In the genomic region with DNA sequence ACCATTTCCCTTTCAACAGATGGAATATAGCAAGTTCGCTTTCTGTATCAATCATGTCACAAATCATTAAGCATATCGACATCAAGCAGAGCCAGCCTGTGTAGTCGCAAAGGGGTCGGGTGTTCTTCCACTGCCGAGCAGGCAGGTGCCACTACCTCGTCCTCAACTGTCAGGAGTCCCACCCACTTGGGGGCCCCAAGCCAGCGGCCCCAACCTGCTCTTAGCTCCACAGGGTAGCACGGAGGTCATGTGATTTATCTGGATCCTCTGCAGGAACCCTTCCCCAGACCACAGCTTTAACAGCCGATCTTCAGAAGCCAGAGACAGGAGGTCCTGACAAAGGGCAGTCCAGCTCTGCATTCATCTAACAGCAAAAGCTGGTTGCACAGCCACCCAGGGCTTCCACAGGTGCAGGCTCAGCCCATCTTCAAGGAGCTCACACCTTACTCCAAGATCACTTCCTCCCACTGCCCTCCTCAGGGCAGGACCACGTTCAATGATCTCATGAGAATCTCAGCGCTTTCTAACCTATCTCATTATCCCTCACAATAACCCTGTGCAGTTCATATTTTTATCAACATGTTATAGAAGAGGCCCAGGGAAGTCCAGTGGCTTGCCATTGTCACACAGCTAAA, we compare ENCODE assay signal across 20 cellular contexts.
"Had no signal": no experiment of that assay in that cellular context is flagged by ENCODE, and none has a peak within 500 bp of the region (broad histone marks: within the 10 kb centered on the region; RNA-seq: fewer than 3 reads in every experiment).

No MANE protein-coding gene starts in this region.

- DNase-seq: activated B cell treated with CpG ODN at 0.5 μM for 24 hours; activated CD4-positive, alpha-beta T cell treated with anti-CD3 and anti-CD28 coated beads, Interleukin-2, amount 10 ng/mL, durations not matched to agents 24 days and 14 days; activated effector memory CD4-positive, alpha-beta T cell treated with anti-CD3 and anti-CD28 coated beads, Interleukin-2, amount 50 U/mL, for 16 hours; activated T-cell treated with anti-CD3 and anti-CD28 coated beads, Interleukin-2, amount 50 U/mL, for 72 hours; effector memory CD4-positive, alpha-beta T cell; esophagus squamous epithelium; immature natural killer cell; mesenchymal stem cell; naive thymus-derived CD8-positive, alpha-beta T cell; retina; stimulated activated CD4-positive, alpha-beta T cell treated with anti-CD3 and anti-CD28 coated beads, Interleukin-12 subunit alpha, Interleukin-12 subunit beta, amount 100 ng/mL, for 4 hours; stimulated activated CD4-positive, alpha-beta T cell treated with anti-CD3 and anti-CD28 coated beads, Interleukin-2, amount 100 ng/mL, for 24 hours; stimulated activated naive CD8-positive, alpha-beta T cell treated with anti-CD3 and anti-CD28 coated beads, Interleukin-15, Interleukin-2, amounts not matched to agents 100 U/mL and 50 U/mL, for 24 hours; substantia nigra; T-cell; tibial artery had no signal

- H3K27me3 Mint-ChIP-seq: activated CD4-positive, alpha-beta T cell treated with anti-CD3 and anti-CD28 coated beads, Interleukin-2, amount 10 ng/mL, durations not matched to agents 24 days and 14 days had no signal

- H3K27ac ChIP-seq: ascending aorta, breast epithelium, esophagus squamous epithelium, tibial artery had no signal

- H3K4me1 ChIP-seq: ascending aorta, breast epithelium, esophagus squamous epithelium, tibial artery had no signal

- H3K4me1 Mint-ChIP-seq: activated B cell treated with CpG ODN at 0.5 μM for 24 hours; activated CD4-positive, alpha-beta T cell treated with anti-CD3 and anti-CD28 coated beads, Interleukin-2, amount 10 ng/mL, durations not matched to agents 24 days and 14 days; activated naive CD4-positive, alpha-beta T cell treated with anti-CD3 and anti-CD28 coated beads, Interleukin-2, amount 50 U/mL, for 24 hours; T-cell had no signal

- H3K36me3 ChIP-seq: ascending aorta, breast epithelium, esophagus squamous epithelium, tibial artery had no signal

- ATAC-seq: activated T-cell treated with anti-CD3 and anti-CD28 coated beads, Interleukin-2, amount 50 U/mL, for 72 hours; naive thymus-derived CD8-positive, alpha-beta T cell; stimulated activated naive CD8-positive, alpha-beta T cell treated with anti-CD3 and anti-CD28 coated beads, Interleukin-15, Interleukin-2, amounts not matched to agents 100 U/mL and 50 U/mL, for 24 hours; T-cell had no signal

- H3K36me3 Mint-ChIP-seq: activated naive CD4-positive, alpha-beta T cell treated with anti-CD3 and anti-CD28 coated beads, Interleukin-2, amount 50 U/mL, for 24 hours; immature natural killer cell; naive thymus-derived CD8-positive, alpha-beta T cell; T-cell had no signal

- H3K27me3 ChIP-seq: ascending aorta, breast epithelium had no signal

- H3K4me3 Mint-ChIP-seq: activated B cell treated with CpG ODN at 0.5 μM for 24 hours; activated CD4-positive, alpha-beta T cell treated with anti-CD3 and anti-CD28 coated beads, Interleukin-2, amount 10 ng/mL, durations not matched to agents 24 days and 14 days; activated naive CD4-positive, alpha-beta T cell treated with anti-CD3 and anti-CD28 coated beads, Interleukin-2, amount 50 U/mL, for 24 hours; activated T-cell treated with anti-CD3 and anti-CD28 coated beads, Interleukin-2, amount 50 U/mL, for 72 hours; dendritic cell treated with granulocyte-macrophage colony-stimulating factor and Interleukin-4, amounts not matched to agents 40 ng/mL and 50 ng/mL, for 4 days; naive thymus-derived CD8-positive, alpha-beta T cell; T-cell had no signal

- H3K9me3 Mint-ChIP-seq: activated B cell treated with CpG ODN at 0.5 μM for 24 hours; activated CD4-positive, alpha-beta T cell treated with anti-CD3 and anti-CD28 coated beads, Interleukin-2, amount 10 ng/mL, durations not matched to agents 24 days and 14 days; activated naive CD4-positive, alpha-beta T cell treated with anti-CD3 and anti-CD28 coated beads, Interleukin-2, amount 50 U/mL, for 24 hours; activated T-cell treated with anti-CD3 and anti-CD28 coated beads, Interleukin-2, amount 50 U/mL, for 72 hours; dendritic cell treated with granulocyte-macrophage colony-stimulating factor and Interleukin-4, amounts not matched to agents 40 ng/mL and 50 ng/mL, for 4 days; immature natural killer cell; naive thymus-derived CD8-positive, alpha-beta T cell; T-cell had no signal

- H3K27ac Mint-ChIP-seq: activated B cell treated with CpG ODN at 0.5 μM for 24 hours; activated CD4-positive, alpha-beta T cell treated with anti-CD3 and anti-CD28 coated beads, Interleukin-2, amount 10 ng/mL, durations not matched to agents 24 days and 14 days; activated naive CD4-positive, alpha-beta T cell treated with anti-CD3 and anti-CD28 coated beads, Interleukin-2, amount 50 U/mL, for 24 hours; activated T-cell treated with anti-CD3 and anti-CD28 coated beads, Interleukin-2, amount 50 U/mL, for 72 hours; dendritic cell treated with granulocyte-macrophage colony-stimulating factor and Interleukin-4, amounts not matched to agents 40 ng/mL and 50 ng/mL, for 4 days; T-cell had no signal

- H3K4me3 ChIP-seq: ascending aorta, breast epithelium, esophagus squamous epithelium, tibial artery had no signal

- H3K9me3 ChIP-seq: ascending aorta, breast epithelium, esophagus squamous epithelium, tibial artery had no signal
